Comparison of ENCODE assay signal across 21 cellular contexts in genomic region chr5:98585661-98586310, GRCh38.
A peak's percentile ranks its signal among the peaks of the same experiment; 100 is the strongest.
DNase-seq lines count a peak whose midpoint lies in the region; ATAC-seq and TF ChIP-seq lines count a peak whose summit lies in the region.
"Had no signal": no experiment of that assay in that cellular context is flagged by ENCODE, and none has a peak within 500 bp of the region (broad histone marks: within the 10 kb centered on the region; RNA-seq: fewer than 3 reads in every experiment).

No MANE protein-coding gene starts in this region.

- H3K14ac ChIP-seq in mesenchymal stem cell (ENCODE audit: low read length in 2 of 2): no peak overlapping the region

- H3K79me1 ChIP-seq in mesenchymal stem cell (replicated peaks; ENCODE audit: low read length, poor library complexity, severe bottlenecking): no peaks in the 10 kb centered on the region

- ATAC-seq in PC-3 (peak; percentile 45), GM19397 (IDR thresholded peaks at IDR 0.05; ENCODE audit: unreplicated experiment) (no peak), GM21360 (IDR thresholded peaks at IDR 0.05; ENCODE audit: unreplicated experiment) (no peak)

- WGBS in mesenchymal stem cell: 62% methylated on average over 3 of the region's 3 CpGs

- H2BK12ac ChIP-seq in mesenchymal stem cell (ENCODE audit: low read length in 2 of 2): no peak overlapping the region

- H3F3A ChIP-seq in PC-3 (ENCODE audit: low read length, unreplicated experiment): no peaks in the 10 kb centered on the region

- no peak overlapping the region for H2BK5ac ChIP-seq in mesenchymal stem cell (ENCODE audit: low read depth, low read length, poor library complexity, severe bottlenecking)

- H3K27ac ChIP-seq in PC-3 (ENCODE audit: low read length): no peak overlapping the region
- H3K27ac ChIP-seq in fibroblast of lung (ENCODE audit: insufficient read depth, low read length): no peak overlapping the region
- H3K27ac ChIP-seq in mesenchymal stem cell (ENCODE audit: low read length, poor library complexity, severe bottlenecking): no peak overlapping the region

- no peak overlapping the region for H3K23ac ChIP-seq in mesenchymal stem cell (ENCODE audit: low read length in 2 of 2)

- TF ChIP-seq CTCF in PC-3 (conservative IDR thresholded peaks at IDR 0.05; ENCODE audit: low read depth, low read length): no peak
- TF ChIP-seq CTCF in fibroblast of lung (conservative IDR thresholded peaks at IDR 0.05 in 1 of 2, IDR thresholded peaks at IDR 0.05 in 1 of 2; ENCODE audit: low read depth in 1 of 2, low read length in 2 of 2): no peak

- no peaks in the 10 kb centered on the region for H3K9me2 ChIP-seq in PC-3 (replicated peaks; ENCODE audit: low read length)
- H3K9me2 ChIP-seq: SK-N-SH had no signal

- CTCF ChIA-PET in PC-3 (lab: Charles Lee): no interaction called here

- H3K4me2 ChIP-seq in PC-3 (ENCODE audit: low read length) (peak overlapping the region; percentile 19; the same call in 1 of the 2 replicates), fibroblast of lung (ENCODE audit: extremely low read depth, insufficient read depth, low read length) (no peak overlapping the region), mesenchymal stem cell (ENCODE audit: low read length, poor library complexity, severe bottlenecking) (no peak overlapping the region)
- H3K4me2 ChIP-seq: SK-N-SH had no signal

- 0 out of 2 replicates have a peak overlapping the region, but pooled peaks have one; percentile 5 for H2AFZ ChIP-seq in PC-3 (ENCODE audit: low read length)
- H2AFZ ChIP-seq in fibroblast of lung (ENCODE audit: low read length): no peak overlapping the region
- no peak overlapping the region for H2AFZ ChIP-seq in mesenchymal stem cell (ENCODE audit: low read depth, low read length)

- H3K18ac ChIP-seq in mesenchymal stem cell (ENCODE audit: low read depth in 1 of 2, low read length in 2 of 2): no peak overlapping the region

- H3K36me3 ChIP-seq in PC-3 (ENCODE audit: low read depth, low read length) (no peaks in the 10 kb centered on the region), fibroblast of lung (ENCODE audit: control insufficient read depth, insufficient read depth, low read length) (no peaks in the 10 kb centered on the region), mesenchymal stem cell (ENCODE audit: control insufficient read depth in 1 of 2, insufficient read depth in 2 of 2, low read depth in 1 of 2, low read length in 2 of 2) (no peaks in the 10 kb centered on the region)
- H3K36me3 ChIP-seq: BE2C, HAP-1 had no signal

- no peaks in the 10 kb centered on the region for H3K79me2 ChIP-seq in PC-3 (ENCODE audit: low read length)
- no peaks in the 10 kb centered on the region for H3K79me2 ChIP-seq in fibroblast of lung (ENCODE audit: control insufficient read depth, insufficient read depth, low read length)

- DNase-seq in EH (ENCODE audit: low read depth) (peak; percentile 17), PC-3 (peak; percentile 58), fibroblast of lung (ENCODE audit: low read depth in 2 of 2) (peak; percentile 12 to 85), mesenchymal stem cell (no peak), NOMO-1 treated with dmso at 0.1 percent for 144 hours (lab: John Stamatoyannopoulos, UW; ENCODE audit: unreplicated experiment) (no peak), DMS79 (lab: John Stamatoyannopoulos, UW) (no peak)
- DNase-seq: BE2C; CD4-positive, alpha-beta memory T cell; KBM-7; MV-4-11; NCI-H187; NCI-H2107; NCI-H2227 treated with DMSO at 0.1 percent for 48 hours; NCI-H510A treated with DMSO at 0.1 percent for 48 hours; NCI-H774; OCI-M1; SHP77 treated with DMSO at 0.1 percent for 48 hours; SK-N-SH had no signal

- H2BK15ac ChIP-seq in mesenchymal stem cell (ENCODE audit: low read depth, poor library complexity, severe bottlenecking): no peak overlapping the region

- peak overlapping the region; percentile 39 for H4K91ac ChIP-seq in mesenchymal stem cell (ENCODE audit: low read length)

- H4K20me1 ChIP-seq in PC-3 (ENCODE audit: low read length) (no peaks in the 10 kb centered on the region), fibroblast of lung (ENCODE audit: control insufficient read depth, extremely low read depth, insufficient read depth, low read length) (no peaks in the 10 kb centered on the region)

- POLR2A ChIA-PET in PC-3 (lab: Charles Lee; ENCODE audit: unreplicated experiment): no interaction called here

- H3K4me3 ChIP-seq in PC-3 (ENCODE audit: low read length) (no peak overlapping the region), fibroblast of lung (replicated peaks in 1 of 4; ENCODE audit: control extremely low read depth in 1 of 4, insufficient read depth in 1 of 4, low read depth in 3 of 4, low read length in 4 of 4) (no peak overlapping the region), mesenchymal stem cell (ENCODE audit: insufficient read depth in 1 of 2, low read depth in 1 of 2, low read length in 2 of 2) (no peak overlapping the region)
- H3K4me3 ChIP-seq: HAP-1 had no signal

- BruUV-seq in PC-3 (replicated peaks; lab: Mats Ljungman, UMichigan): no TSS peak

- H3K9me3 ChIP-seq in PC-3 (ENCODE audit: low read length) (no peaks in the 10 kb centered on the region), fibroblast of lung (ENCODE audit: control insufficient read depth, insufficient read depth, low read depth, low read length) (no peaks in the 10 kb centered on the region), mesenchymal stem cell (ENCODE audit: control insufficient read depth, low read length) (no peaks in the 10 kb centered on the region)
- H3K9me3 ChIP-seq: BE2C, HAP-1, SK-N-SH had no signal

- H2BK120ac ChIP-seq in mesenchymal stem cell (ENCODE audit: low read depth, low read length): no peak overlapping the region

- no peak overlapping the region for H3K4ac ChIP-seq in mesenchymal stem cell (ENCODE audit: low read depth in 1 of 2, low read length in 2 of 2)

- intact Hi-C loops in PC-3 (cut with micrococcal nuclease): no loop called here

- no peak overlapping the region for H4K8ac ChIP-seq in mesenchymal stem cell (ENCODE audit: low read length)

- no peaks in the 10 kb centered on the region for H3K27me3 ChIP-seq in PC-3 (ENCODE audit: low read length)
- H3K27me3 ChIP-seq in fibroblast of lung (ENCODE audit: control insufficient read depth, insufficient read depth, low read length): no peaks in the 10 kb centered on the region
- no peaks in the 10 kb centered on the region for H3K27me3 ChIP-seq in mesenchymal stem cell (ENCODE audit: control insufficient read depth in 1 of 2, insufficient read depth in 1 of 2, low read length in 2 of 2)
- H3K27me3 ChIP-seq: BE2C had no signal

- H3K4me1 ChIP-seq in PC-3 (ENCODE audit: insufficient read depth, low read length) (peaks cover 15% of the 10 kb centered on the region), fibroblast of lung (ENCODE audit: control insufficient read depth, extremely low read depth, insufficient read depth, low read length) (peaks cover 13% of the 10 kb centered on the region), mesenchymal stem cell (ENCODE audit: control insufficient read depth, insufficient read depth, low read depth, low read length) (peaks cover 2% of the 10 kb centered on the region)
- H3K4me1 ChIP-seq: BE2C, HAP-1 had no signal

- no peak overlapping the region for H2AK5ac ChIP-seq in mesenchymal stem cell (ENCODE audit: low read length, severe bottlenecking)

- no peak overlapping the region for H3K9ac ChIP-seq in PC-3 (ENCODE audit: low read length)
- no peak overlapping the region for H3K9ac ChIP-seq in fibroblast of lung (ENCODE audit: insufficient read depth, low read length)
- no peak overlapping the region for H3K9ac ChIP-seq in mesenchymal stem cell (ENCODE audit: low read length)
- H3K9ac ChIP-seq: SK-N-SH had no signal

Comparison
In these comparisons a context has a peak if more than half of its experiments do, and no peak if none do; other contexts are left out.
1. DNase-seq: peak in EH (single experiment), PC-3 (single experiment) and fibroblast of lung (2 of 2); none in mesenchymal stem cell (single experiment), NOMO-1 treated with dmso at 0.1 percent for 144 hours (single experiment) and DMS79 (single experiment).